Comparison of ENCODE assay signal across 10 cellular contexts in genomic region chr21:45255381-45256020, GRCh38. TPM values are rescaled to one million over a fixed set of nuclear protein-coding genes. Genes with fewer than 3 reads are reported as not detected.
DNase-seq lines count a peak whose midpoint lies in the region; ATAC-seq lines count a peak whose summit lies in the region.
"Had no signal": no experiment of that assay in that cellular context is flagged by ENCODE, and none has a peak within 500 bp of the region (broad histone marks: within the 10 kb centered on the region; RNA-seq: fewer than 3 reads in every experiment).

No MANE protein-coding gene starts in this region.

- DNase-seq in SHP77 (lab: John Stamatoyannopoulos, UW) = peak; percentile 20 to 39
- DNase-seq in SHP77 treated with DMSO at 0.1 percent for 48 hours (lab: John Stamatoyannopoulos, UW) = no peak
- DNase-seq in NCI-H187 (lab: John Stamatoyannopoulos, UW) = peak; percentile 49 to 58
- DNase-seq in activated CD8-positive, alpha-beta T cell treated with anti-CD3 and anti-CD28 coated beads, Interleukin-2, amount 10 ng/mL, durations not matched to agents 7 days and 5 days = peak; percentile 52
- peak; percentile 87 for DNase-seq in mesenteric fat pad (ENCODE audit: low spot score)
- no peak for DNase-seq in 8988T
- no peak for DNase-seq in DMS 273 (lab: John Stamatoyannopoulos, UW; ENCODE audit: unreplicated experiment)
- DNase-seq: HCEC 1CT; stimulated activated naive B cell treated with anti-CD40 and anti-IgM and Interleukin-4, amounts not matched to agents 10 μg/mL and 1 μg/mL and 100 μg/mL, for 72 hours had no signal

- CTCF ChIA-PET in activated CD8-positive, alpha-beta T cell treated with anti-CD3 and anti-CD28 coated beads, Interleukin-2, amount 10 ng/mL, durations not matched to agents 7 days and 5 days (lab: Charles Lee) = interaction anchor here (0.7 kb wide), 1 partner anchor 127 kb away, joined by 3 read pairs; no protein-coding TSS in a partner anchor

- H3K36me3 Mint-ChIP-seq in activated CD8-positive, alpha-beta T cell treated with anti-CD3 and anti-CD28 coated beads, Interleukin-2, amount 10 ng/mL, durations not matched to agents 7 days and 5 days (ENCODE audit: low read depth) = no peaks in the 10 kb centered on the region
- H3K36me3 Mint-ChIP-seq: stimulated activated naive B cell treated with anti-CD40 and anti-IgM and Interleukin-4, amounts not matched to agents 10 μg/mL and 1 μg/mL and 100 μg/mL, for 72 hours had no signal

- H3K27me3 Mint-ChIP-seq in activated CD8-positive, alpha-beta T cell treated with anti-CD3 and anti-CD28 coated beads, Interleukin-2, amount 10 ng/mL, durations not matched to agents 7 days and 5 days (ENCODE audit: low read depth) = peaks cover 17% of the 10 kb centered on the region

- no peak overlapping the region for H3K4me3 Mint-ChIP-seq in activated CD8-positive, alpha-beta T cell treated with anti-CD3 and anti-CD28 coated beads, Interleukin-2, amount 10 ng/mL, durations not matched to agents 7 days and 5 days
- H3K4me3 Mint-ChIP-seq: stimulated activated naive B cell treated with anti-CD40 and anti-IgM and Interleukin-4, amounts not matched to agents 10 μg/mL and 1 μg/mL and 100 μg/mL, for 72 hours had no signal

- POLR2A ChIA-PET in activated CD8-positive, alpha-beta T cell treated with anti-CD3 and anti-CD28 coated beads, Interleukin-2, amount 10 ng/mL, durations not matched to agents 7 days and 5 days (lab: Charles Lee) = no interaction called here

- ATAC-seq in activated CD8-positive, alpha-beta T cell treated with anti-CD3 and anti-CD28 coated beads, Interleukin-2, amount 10 ng/mL, durations not matched to agents 7 days and 5 days = no peak
- no peak for ATAC-seq in HG02623 (IDR thresholded peaks at IDR 0.05; ENCODE audit: unreplicated experiment)

- H3K4me1 Mint-ChIP-seq in activated CD8-positive, alpha-beta T cell treated with anti-CD3 and anti-CD28 coated beads, Interleukin-2, amount 10 ng/mL, durations not matched to agents 7 days and 5 days (ENCODE audit: low read depth) = peaks cover 32% of the 10 kb centered on the region

- H3K27ac Mint-ChIP-seq in activated CD8-positive, alpha-beta T cell treated with anti-CD3 and anti-CD28 coated beads, Interleukin-2, amount 10 ng/mL, durations not matched to agents 7 days and 5 days = no peak overlapping the region
- H3K27ac Mint-ChIP-seq: stimulated activated naive B cell treated with anti-CD40 and anti-IgM and Interleukin-4, amounts not matched to agents 10 μg/mL and 1 μg/mL and 100 μg/mL, for 72 hours had no signal

- H3K9me3 Mint-ChIP-seq in activated CD8-positive, alpha-beta T cell treated with anti-CD3 and anti-CD28 coated beads, Interleukin-2, amount 10 ng/mL, durations not matched to agents 7 days and 5 days (ENCODE audit: insufficient read depth) = no peaks in the 10 kb centered on the region
- H3K9me3 Mint-ChIP-seq: stimulated activated naive B cell treated with anti-CD40 and anti-IgM and Interleukin-4, amounts not matched to agents 10 μg/mL and 1 μg/mL and 100 μg/mL, for 72 hours had no signal

RNA-seq across cellular contexts. Expression of gene POFUT2, which starts 32.2 kb away (rescaled TPM):
- 10 to 100 TPM; 13.6 to 16.0 TPM for total RNA-seq in activated CD8-positive, alpha-beta T cell treated with anti-CD3 and anti-CD28 coated beads, Interleukin-2, amount 10 ng/mL, durations not matched to agents 7 days and 5 days
- 29.6 TPM for total RNA-seq in mesenteric fat pad

Comparison
In these comparisons a context has a peak if more than half of its experiments do, and no peak if none do; other contexts are left out.
1. DNase-seq: peak in SHP77 (2 of 2), NCI-H187 (2 of 2), activated CD8-positive, alpha-beta T cell treated with anti-CD3 and anti-CD28 coated beads, Interleukin-2, amount 10 ng/mL, durations not matched to agents 7 days and 5 days (single experiment) and mesenteric fat pad (single experiment); none in SHP77 treated with DMSO at 0.1 percent for 48 hours (single experiment), 8988T (single experiment) and DMS 273 (single experiment).